Comparison of ENCODE assay signal across 21 cellular contexts in the genomic region with DNA sequence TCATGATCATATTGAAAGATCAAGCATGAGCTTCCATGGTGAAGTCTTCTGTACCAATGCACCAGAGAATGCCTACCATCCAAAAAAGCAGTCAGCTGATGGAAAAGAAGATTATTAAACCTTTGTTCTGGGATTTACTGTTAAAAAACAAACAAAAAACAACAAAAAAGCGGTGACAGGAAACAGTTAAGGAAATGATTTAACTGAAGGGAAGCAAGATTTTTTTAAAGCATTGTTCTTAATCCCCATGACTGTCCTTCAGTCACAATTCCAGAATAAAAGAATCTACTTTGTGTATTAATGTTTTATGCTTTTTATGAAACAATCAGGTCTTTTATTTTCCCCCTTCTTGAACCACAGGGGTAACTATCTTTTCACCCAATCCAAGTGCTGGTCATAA. TPM values are rescaled to one million over a fixed set of nuclear protein-coding genes. Genes with fewer than 3 reads are reported as not detected.
"Had no signal": no experiment of that assay in that cellular context is flagged by ENCODE, and none has a peak within 500 bp of the region (broad histone marks: within the 10 kb centered on the region; RNA-seq: fewer than 3 reads in every experiment).

No MANE protein-coding gene starts in this region.

- H3K4me1 ChIP-seq: left lung, lower lobe of right lung, suprapubic skin, tibial nerve, vagina had no signal

- H3K4me3 ChIP-seq: left lung, lower lobe of right lung, ovary, skin epidermis, suprapubic skin, thoracic aorta, tibial nerve, vagina had no signal

- H3K27ac ChIP-seq: left lung, lower lobe of right lung, ovary, skin epidermis, suprapubic skin, thoracic aorta, tibial nerve, vagina had no signal

- H3K27me3 ChIP-seq: left lung, ovary, suprapubic skin, tibial nerve, vagina had no signal

- H3K9me3 ChIP-seq: ovary, vagina had no signal

- H3K36me3 ChIP-seq: lower lobe of right lung, ovary, thoracic aorta, vagina had no signal

- DNase-seq: hypothalamus; immature natural killer cell; kidney; left colon; left lung; lower lobe of right lung; mesendoderm; naive B cell; natural killer cell; ovary; retina; right cardiac atrium; stimulated activated CD4-positive, alpha-beta T cell treated with anti-CD3 and anti-CD28 coated beads, Interleukin-12 subunit alpha, Interleukin-12 subunit beta, amount 100 ng/mL, for 4 hours; stimulated activated CD4-positive, alpha-beta T cell treated with anti-CD3 and anti-CD28 coated beads, Interleukin-4, amount 100 ng/mL, for 24 hours; stimulated activated naive CD4-positive, alpha-beta T cell had no signal

RNA-seq across cellular contexts. Expression of a gene that starts 23.9 kb away (rescaled TPM):
- total RNA-seq: mononuclear cell, natural killer cell had no signal
